ENCODE assay signal across 1 cellular context in genomic region chr9:34256987-34257585, GRCh38.
TF ChIP-seq lines count a peak whose summit lies in the region.

No MANE protein-coding gene starts in this region.

TF ChIP-seq in WTC11, 78 proteins besides CTCF, POLR2A, EP300 and RAD21 (continued from another document):
- TF ChIP-seq FOXJ3 (CRISPR knock-in tag; IDR thresholded peaks at IDR 0.05; ENCODE audit: borderline replicate concordance) (no peak), GTF2I (CRISPR knock-in tag; conservative IDR thresholded peaks at IDR 0.05) (no peak), ATF3 (CRISPR knock-in tag; conservative IDR thresholded peaks at IDR 0.05) (no peak), MLX (CRISPR knock-in tag; IDR thresholded peaks at IDR 0.05) (no peak), TEAD4 (CRISPR knock-in tag; IDR thresholded peaks at IDR 0.05) (no peak), ELF4 (CRISPR knock-in tag; IDR thresholded peaks at IDR 0.05; ENCODE audit: low read depth) (no peak)
